Comparison of ENCODE assay signal across 11 cellular contexts in genomic region chrX:48467331-48467761, GRCh38. TPM values are rescaled to one million over a fixed set of nuclear protein-coding genes. Genes with fewer than 3 reads are reported as not detected.
A peak's percentile ranks its signal among the peaks of the same experiment; 100 is the strongest.
DNase-seq lines count a peak whose midpoint lies in the region; FAIRE-seq and TF ChIP-seq lines count a peak whose summit lies in the region.
"Had no signal": no experiment of that assay in that cellular context is flagged by ENCODE, and none has a peak within 500 bp of the region (broad histone marks: within the 10 kb centered on the region; RNA-seq: fewer than 3 reads in every experiment).

No MANE protein-coding gene starts in this region.

- no peak overlapping the region for H4K8ac ChIP-seq in neuronal stem cell (ENCODE audit: low read depth, low read length)

- TF ChIP-seq CTCF in GM12865 (IDR thresholded peaks at IDR 0.05; ENCODE audit: insufficient read depth, low read depth, low read length, missing control alignments) (no peak), OCI-LY1 (IDR thresholded peaks at IDR 0.05; ENCODE audit: low read length) (no peak), tibial nerve (IDR thresholded peaks at IDR 0.05) (no peak)

- WGBS in ectodermal cell, 2 experiments: 24 to 26% methylated on average over 9 of the region's 9 CpGs
- no CpG with 5 or more reads among the region's 9 CpGs for WGBS in neuronal stem cell (ENCODE audit: extremely low coverage in 2 of 2, insufficient read length in 2 of 2, insufficient replicate concordance in 1 of 2), 2 donors
- WGBS in tibial nerve, 2 donors: 32 to 51% methylated on average over 9 of the region's 9 CpGs

- H2BK5ac ChIP-seq in neuronal stem cell (ENCODE audit: low read length): no peak overlapping the region

- no peak overlapping the region for H3K14ac ChIP-seq in neuronal stem cell (ENCODE audit: low read length)

- no peak for TF ChIP-seq EP300 in tibial nerve (IDR thresholded peaks at IDR 0.05)

- no peak for TF ChIP-seq POLR2A in tibial nerve (IDR thresholded peaks at IDR 0.05)
- TF ChIP-seq POLR2A in H54 (IDR thresholded peaks at IDR 0.05; ENCODE audit: low read depth, low read length): no peak

- H3K18ac ChIP-seq in neuronal stem cell (ENCODE audit: low read length): peak overlapping the region; percentile 48

- DNase-seq in GM12865 (ENCODE audit: low read depth) (no peak), neuronal stem cell (ENCODE audit: low spot score) (no peak), tibial nerve (ENCODE audit: low spot score in 2 of 2) (no peak), NCI-H226 (no peak), H54 (ENCODE audit: insufficient read length, low spot score) (no peak), NCI-H1105 treated with DMSO at 0.1 percent for 48 hours (lab: John Stamatoyannopoulos, UW) (no peak)
- DNase-seq: tibial artery had no signal

- no peak overlapping the region for H2AFZ ChIP-seq in OCI-LY1 (ENCODE audit: low read length)
- H2AFZ ChIP-seq in neuronal stem cell (ENCODE audit: low read length): peak overlapping the region; percentile 63

- no peak for FAIRE-seq in H54 (lab: Jason Lieb, UNC)

- H2BK120ac ChIP-seq in neuronal stem cell (ENCODE audit: low read depth, low read length): no peak overlapping the region

- no peaks in the 10 kb centered on the region for H3K79me2 ChIP-seq in OCI-LY1 (ENCODE audit: insufficient read depth, low read length)

- H3K9ac ChIP-seq in OCI-LY1 (ENCODE audit: low read length) (peak overlapping the region; percentile 82), neuronal stem cell (ENCODE audit: low read depth, low read length, poor library complexity) (no peak overlapping the region)

- H3K4ac ChIP-seq in neuronal stem cell (ENCODE audit: low read length): no peak overlapping the region

- peak overlapping the region; percentile 71 for H3K4me2 ChIP-seq in OCI-LY1 (ENCODE audit: low read length)
- no peak overlapping the region for H3K4me2 ChIP-seq in neuronal stem cell (ENCODE audit: insufficient read depth, low read length, poor library complexity, severe bottlenecking)

- H3K9me2 ChIP-seq in OCI-LY1 (ENCODE audit: low read depth, low read length): no peaks in the 10 kb centered on the region

- H3K36me3 ChIP-seq in OCI-LY1 (ENCODE audit: insufficient read depth, low read length) (no peaks in the 10 kb centered on the region), ectodermal cell (ENCODE audit: control insufficient read depth, insufficient read depth, low read length) (no peaks in the 10 kb centered on the region), neuronal stem cell (replicated peaks in 1 of 2; ENCODE audit: control insufficient read depth in 2 of 2, insufficient read depth in 2 of 2, low read length in 2 of 2) (no peaks in the 10 kb centered on the region), tibial nerve (no peaks in the 10 kb centered on the region)
- H3K36me3 ChIP-seq: right lobe of liver, tibial artery had no signal

- H2BK15ac ChIP-seq in neuronal stem cell (ENCODE audit: low read length): no peak overlapping the region

- H3K27ac ChIP-seq in OCI-LY1 (ENCODE audit: low read depth, low read length, poor library complexity, severe bottlenecking): peak overlapping the region; percentile 6
- H3K27ac ChIP-seq in ectodermal cell (ENCODE audit: insufficient read depth, low read depth, low read length, poor library complexity, severe bottlenecking): no peak overlapping the region
- no peak overlapping the region for H3K27ac ChIP-seq in neuronal stem cell (replicated peaks; ENCODE audit: low read length)
- no peak overlapping the region for H3K27ac ChIP-seq in tibial nerve
- H3K27ac ChIP-seq: right lobe of liver, tibial artery had no signal

- no peaks in the 10 kb centered on the region for H3F3A ChIP-seq in OCI-LY1 (ENCODE audit: insufficient read depth, low read length)

- H3K4me3 ChIP-seq in GM12865 (ENCODE audit: low read depth, low read length): peak overlapping the region; percentile 85
- peak overlapping the region; percentile 74 for H3K4me3 ChIP-seq in OCI-LY1 (ENCODE audit: low read depth, low read length, poor library complexity, severe bottlenecking)
- H3K4me3 ChIP-seq in ectodermal cell (ENCODE audit: insufficient read depth, low read depth, low read length): peak overlapping the region; percentile 2
- no peak overlapping the region for H3K4me3 ChIP-seq in neuronal stem cell (ENCODE audit: low read length in 2 of 2)
- H3K4me3 ChIP-seq in tibial nerve: peak overlapping the region in 1 of 4 donors; percentile 41
- H3K4me3 ChIP-seq: right lobe of liver had no signal

- no peaks in the 10 kb centered on the region for H3K27me3 ChIP-seq in OCI-LY1 (ENCODE audit: insufficient read depth, low read length)
- no peaks in the 10 kb centered on the region for H3K27me3 ChIP-seq in ectodermal cell (ENCODE audit: control insufficient read depth, insufficient read depth, low read length, poor library complexity, severe bottlenecking)
- no peaks in the 10 kb centered on the region for H3K27me3 ChIP-seq in neuronal stem cell (ENCODE audit: control insufficient read depth in 3 of 3, insufficient read depth in 3 of 3, low read depth in 1 of 3, low read length in 3 of 3)
- H3K27me3 ChIP-seq in tibial nerve: peaks cover 0 to 7% of the 10 kb centered on the region in 2 donors
- H3K27me3 ChIP-seq: right lobe of liver, tibial artery had no signal

- no peak overlapping the region for H3K23ac ChIP-seq in neuronal stem cell (ENCODE audit: low read depth, low read length, poor library complexity)

- H3K9me3 ChIP-seq in OCI-LY1 (ENCODE audit: low read length) (no peaks in the 10 kb centered on the region), ectodermal cell (ENCODE audit: control insufficient read depth, low read length) (no peaks in the 10 kb centered on the region), neuronal stem cell (replicated peaks in 1 of 2; ENCODE audit: control insufficient read depth in 2 of 2, insufficient read depth in 1 of 2, low read depth in 1 of 2, low read length in 2 of 2) (no peaks in the 10 kb centered on the region), tibial nerve (no peaks in the 10 kb centered on the region)
- H3K9me3 ChIP-seq: right lobe of liver, tibial artery had no signal

- no peak overlapping the region for H2BK12ac ChIP-seq in neuronal stem cell (ENCODE audit: low read length)

- H3K79me1 ChIP-seq in neuronal stem cell (ENCODE audit: low read depth, low read length): no peaks in the 10 kb centered on the region

- H2AK5ac ChIP-seq in neuronal stem cell (ENCODE audit: low read depth, low read length): peak overlapping the region; percentile 75

- H4K20me1 ChIP-seq in OCI-LY1 (ENCODE audit: insufficient read depth, low read length): no peaks in the 10 kb centered on the region

- no peak overlapping the region for H4K91ac ChIP-seq in neuronal stem cell (ENCODE audit: low read depth, low read length, poor library complexity)

- H3K4me1 ChIP-seq in OCI-LY1 (ENCODE audit: insufficient read depth, low read length, severe bottlenecking): peaks cover 25% of the 10 kb centered on the region
- peaks cover 13% of the 10 kb centered on the region for H3K4me1 ChIP-seq in ectodermal cell (ENCODE audit: control insufficient read depth, insufficient read depth, low read length)
- peaks cover 2 to 8% of the 10 kb centered on the region in 2 donors for H3K4me1 ChIP-seq in neuronal stem cell (ENCODE audit: control insufficient read depth in 2 of 2, insufficient read depth in 1 of 2, low read depth in 1 of 2, low read length in 2 of 2)
- peaks cover 0 to 16% (median 0%) of the 10 kb centered on the region in 4 donors for H3K4me1 ChIP-seq in tibial nerve
- H3K4me1 ChIP-seq: right lobe of liver had no signal

RNA-seq across cellular contexts. Expression of gene SLC38A5, which starts 2.7 kb away (rescaled TPM):
- 11.6 TPM for polyA plus RNA-seq in ectodermal cell (2013, experiment 1 of 4)
- polyA plus RNA-seq in ectodermal cell (2013, experiment 2 of 4): 14.1 TPM
- 7.0 TPM for polyA plus RNA-seq in ectodermal cell (2013, experiment 3 of 4)
- 8.9 TPM for polyA plus RNA-seq in ectodermal cell (2013, experiment 4 of 4)
- 3.7 TPM for polyA plus RNA-seq in neuronal stem cell (2013, experiment 1 of 2)
- 4.0 TPM for polyA plus RNA-seq in neuronal stem cell (2013, experiment 2 of 2)
- 10 to 100 TPM in 1 of 4 donors, 1 to 10 TPM in 3; 2.4 to 21.9 (median 4.5) TPM for total RNA-seq in tibial nerve
- total RNA-seq: SK-MEL-5 had no signal

RNA-seq across cellular contexts. Expression of gene FTSJ1, which starts 8.7 kb away (rescaled TPM):
- polyA plus RNA-seq in ectodermal cell (2013, experiment 1 of 4): 42.8 TPM
- 41.4 TPM for polyA plus RNA-seq in ectodermal cell (2013, experiment 2 of 4)
- polyA plus RNA-seq in ectodermal cell (2013, experiment 3 of 4): 33.4 TPM
- 38.0 TPM for polyA plus RNA-seq in ectodermal cell (2013, experiment 4 of 4)
- polyA plus RNA-seq in neuronal stem cell (2013, experiment 1 of 2): 30.5 TPM
- polyA plus RNA-seq in neuronal stem cell (2013, experiment 2 of 2): 30.8 TPM
- 10 to 100 TPM; 46.1 to 81.3 (median 51.0) TPM for total RNA-seq in tibial nerve

RNA-seq across cellular contexts. Expression of gene PORCN, which starts 41.4 kb away (rescaled TPM):
- polyA plus RNA-seq in ectodermal cell (2013, experiment 1 of 4): 14.6 TPM
- polyA plus RNA-seq in ectodermal cell (2013, experiment 2 of 4): 15.3 TPM
- 14.5 TPM for polyA plus RNA-seq in ectodermal cell (2013, experiment 3 of 4)
- 17.3 TPM for polyA plus RNA-seq in ectodermal cell (2013, experiment 4 of 4)
- 12.1 TPM for polyA plus RNA-seq in neuronal stem cell (2013, experiment 1 of 2)
- polyA plus RNA-seq in neuronal stem cell (2013, experiment 2 of 2): 11.9 TPM
- 10 to 100 TPM in 3 of 4 donors, 1 to 10 TPM in 1; 8.8 to 19.8 (median 16.1) TPM for total RNA-seq in tibial nerve

RNA-seq across cellular contexts. Expression of gene EBP, which starts 54.3 kb away (rescaled TPM):
- polyA plus RNA-seq in ectodermal cell (2013, experiment 1 of 4): 129 TPM
- 123 TPM for polyA plus RNA-seq in ectodermal cell (2013, experiment 2 of 4)
- 118 TPM for polyA plus RNA-seq in ectodermal cell (2013, experiment 3 of 4)
- polyA plus RNA-seq in ectodermal cell (2013, experiment 4 of 4): 123 TPM
- 106 TPM for polyA plus RNA-seq in neuronal stem cell (2013, experiment 1 of 2)
- polyA plus RNA-seq in neuronal stem cell (2013, experiment 2 of 2): 101 TPM
- 10 to 100 TPM; 21.1 to 29.2 (median 23.6) TPM for total RNA-seq in tibial nerve

RNA-seq across cellular contexts. Expression of gene SSX4B, which starts 55.6 kb away (rescaled TPM):
- polyA plus RNA-seq in ectodermal cell (2013, experiment 1 of 4): not detected
- polyA plus RNA-seq in ectodermal cell (2013, experiment 2 of 4): not detected
- not detected for polyA plus RNA-seq in ectodermal cell (2013, experiment 3 of 4)
- not detected for polyA plus RNA-seq in ectodermal cell (2013, experiment 4 of 4)
- not detected for polyA plus RNA-seq in neuronal stem cell (2013, experiment 1 of 2)
- polyA plus RNA-seq in neuronal stem cell (2013, experiment 2 of 2): not detected
- not detected for total RNA-seq in tibial nerve
- total RNA-seq: right lobe of liver had no signal

Comparison
In these comparisons a context has a peak if more than half of its experiments do, and no peak if none do; other contexts are left out.
1. H3K4me3 ChIP-seq: peak in GM12865 (single experiment), OCI-LY1 (single experiment) and ectodermal cell (single experiment); none in neuronal stem cell (0 of 2).